31 cellular contexts compared by ENCODE assay signal in the genomic region with DNA sequence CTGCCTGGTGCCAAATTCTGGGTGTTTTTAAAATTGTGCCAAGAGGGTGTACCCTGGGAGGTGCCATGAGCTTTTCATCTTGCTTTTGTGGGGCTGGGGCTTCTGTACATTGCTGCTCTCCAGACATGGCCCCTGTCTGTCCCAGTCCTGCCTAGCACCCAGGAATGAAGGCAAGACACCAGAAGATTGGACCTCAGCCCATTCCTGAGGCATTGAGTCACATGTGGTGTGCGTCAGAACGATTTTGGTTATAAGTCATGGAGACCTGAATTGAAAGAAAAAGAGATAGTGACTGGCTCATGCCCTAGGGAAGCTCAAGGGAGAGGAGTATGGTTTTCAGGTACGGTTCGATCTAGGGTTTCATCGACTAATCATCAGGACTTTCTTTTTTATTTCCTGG.
"Had no signal": no experiment of that assay in that cellular context is flagged by ENCODE, and none has a peak within 500 bp of the region (broad histone marks: within the 10 kb centered on the region; RNA-seq: fewer than 3 reads in every experiment).

No MANE protein-coding gene starts in this region.

- H3K9me3 ChIP-seq: adrenal gland, body of pancreas, gastrocnemius medialis had no signal

- H3K4me3 Mint-ChIP-seq: activated CD4-positive, alpha-beta memory T cell treated with anti-CD3 and anti-CD28 coated beads for 36 hours; activated CD8-positive, alpha-beta memory T cell treated with anti-CD3 and anti-CD28 coated beads, Interleukin-2, amount 10 ng/mL, durations not matched to agents 7 days and 5 days; activated CD8-positive, alpha-beta T cell treated with anti-CD3 and anti-CD28 coated beads, Interleukin-2, amount 10 ng/mL, durations not matched to agents 7 days and 5 days; activated naive CD4-positive, alpha-beta T cell treated with anti-CD3 and anti-CD28 coated beads for 36 hours; activated naive CD4-positive, alpha-beta T cell treated with anti-CD3 and anti-CD28 coated beads, Interleukin-2, amount 50 U/mL, for 24 hours; activated naive CD8-positive, alpha-beta T cell treated with anti-CD3 and anti-CD28 coated beads for 36 hours; activated naive CD8-positive, alpha-beta T cell treated with anti-CD3 and anti-CD28 coated beads, Interleukin-2, amount 50 U/mL, for 24 hours; activated T-helper 1 cell treated with anti-CD3 and anti-CD28 coated beads, Interleukin-12 subunit alpha, Interleukin-12 subunit beta, Interleukin-2, Interleukin-4 antibody, amounts not matched to agents 30 ng/mL and 10 ng/mL and 1 ng/mL, durations not matched to agents 14 hours and 24 hours and 36 hours; effector memory CD8-positive, alpha-beta T cell had no signal

- H3K27ac Mint-ChIP-seq: activated CD4-positive, alpha-beta memory T cell treated with anti-CD3 and anti-CD28 coated beads for 36 hours; activated CD8-positive, alpha-beta memory T cell treated with anti-CD3 and anti-CD28 coated beads, Interleukin-2, amount 10 ng/mL, durations not matched to agents 7 days and 5 days; activated CD8-positive, alpha-beta T cell treated with anti-CD3 and anti-CD28 coated beads, Interleukin-2, amount 10 ng/mL, durations not matched to agents 7 days and 5 days; activated naive CD4-positive, alpha-beta T cell treated with anti-CD3 and anti-CD28 coated beads for 36 hours; activated naive CD4-positive, alpha-beta T cell treated with anti-CD3 and anti-CD28 coated beads, Interleukin-2, amount 50 U/mL, for 24 hours; activated naive CD8-positive, alpha-beta T cell treated with anti-CD3 and anti-CD28 coated beads for 36 hours; activated naive CD8-positive, alpha-beta T cell treated with anti-CD3 and anti-CD28 coated beads, Interleukin-2, amount 50 U/mL, for 24 hours; activated T-helper 1 cell treated with anti-CD3 and anti-CD28 coated beads, Interleukin-12 subunit alpha, Interleukin-12 subunit beta, Interleukin-2, Interleukin-4 antibody, amounts not matched to agents 30 ng/mL and 10 ng/mL and 1 ng/mL, durations not matched to agents 14 hours and 24 hours and 36 hours; activated T-helper 2 cell treated with anti-CD3 and anti-CD28 coated beads, Interferon-gamma antibody, Interleukin-2, Interleukin-4, amounts not matched to agents 10 μg/mL and 5 μg/mL and 100 μg/mL, durations not matched to agents 14 hours and 24 hours and 36 hours; effector memory CD8-positive, alpha-beta T cell had no signal

- H3K27ac ChIP-seq: adrenal gland, body of pancreas, esophagus muscularis mucosa, foreskin keratinocyte, gastrocnemius medialis, heart left ventricle had no signal

- DNase-seq: activated CD4-positive, alpha-beta memory T cell treated with anti-CD3 and anti-CD28 coated beads for 36 hours; activated CD4-positive, alpha-beta T cell treated with anti-CD3 and anti-CD28 coated beads for 48 hours; activated CD4-positive, CD25-positive, alpha-beta regulatory T cell; activated CD8-positive, alpha-beta memory T cell treated with anti-CD3 and anti-CD28 coated beads, Interleukin-2, amount 10 ng/mL, durations not matched to agents 7 days and 5 days; activated CD8-positive, alpha-beta memory T cell treated with anti-CD3 and anti-CD28 coated beads, Interleukin-2, amount 50 U/mL, for 4 hours; activated CD8-positive, alpha-beta T cell treated with anti-CD3 and anti-CD28 coated beads, Interleukin-2, amount 10 ng/mL, durations not matched to agents 7 days and 5 days; activated effector memory CD4-positive, alpha-beta T cell treated with anti-CD3 and anti-CD28 coated beads, Interleukin-2, amount 50 U/mL, for 16 hours; activated naive CD4-positive, alpha-beta T cell treated with anti-CD3 and anti-CD28 coated beads for 36 hours; activated naive CD8-positive, alpha-beta T cell treated with anti-CD3 and anti-CD28 coated beads for 36 hours; activated naive CD8-positive, alpha-beta T cell treated with anti-CD3 and anti-CD28 coated beads, Interleukin-2, amount 50 U/mL, for 24 hours; activated T-cell treated with anti-CD3 and anti-CD28 coated beads, Interleukin-2, amount 50 U/mL, for 1 hour; activated T-cell treated with anti-CD3 and anti-CD28 coated beads, Interleukin-2, amount 50 U/mL, for 48 hours; adrenal gland; amygdala; aorta; body of pancreas; caudate nucleus; cortex of kidney; dermis blood vessel endothelial cell; effector CD4-positive, alpha-beta T cell; effector memory CD8-positive, alpha-beta T cell; erythroblast; gastrocnemius medialis; glutamatergic neuron; heart left ventricle; hypothalamus had no signal

- H3K27me3 ChIP-seq: adrenal gland, body of pancreas, esophagus muscularis mucosa, foreskin keratinocyte, gastrocnemius medialis, heart left ventricle had no signal

- H3K27me3 Mint-ChIP-seq: activated CD4-positive, alpha-beta memory T cell treated with anti-CD3 and anti-CD28 coated beads for 36 hours; activated CD8-positive, alpha-beta memory T cell treated with anti-CD3 and anti-CD28 coated beads, Interleukin-2, amount 10 ng/mL, durations not matched to agents 7 days and 5 days had no signal

- H3K4me3 ChIP-seq: adrenal gland, body of pancreas, esophagus muscularis mucosa, gastrocnemius medialis, heart left ventricle had no signal

- H3K9me3 Mint-ChIP-seq: activated T-helper 1 cell treated with anti-CD3 and anti-CD28 coated beads, Interleukin-12 subunit alpha, Interleukin-12 subunit beta, Interleukin-2, Interleukin-4 antibody, amounts not matched to agents 30 ng/mL and 10 ng/mL and 1 ng/mL, durations not matched to agents 14 hours and 24 hours and 36 hours had no signal

- ATAC-seq: activated CD8-positive, alpha-beta memory T cell treated with anti-CD3 and anti-CD28 coated beads, Interleukin-2, amount 10 ng/mL, durations not matched to agents 7 days and 5 days; activated CD8-positive, alpha-beta T cell treated with anti-CD3 and anti-CD28 coated beads, Interleukin-2, amount 10 ng/mL, durations not matched to agents 7 days and 5 days; activated naive CD8-positive, alpha-beta T cell treated with anti-CD3 and anti-CD28 coated beads, Interleukin-2, amount 50 U/mL, for 24 hours; body of pancreas; effector memory CD8-positive, alpha-beta T cell; foreskin keratinocyte; gastrocnemius medialis; heart left ventricle had no signal

- H3K4me1 Mint-ChIP-seq: activated CD8-positive, alpha-beta memory T cell treated with anti-CD3 and anti-CD28 coated beads, Interleukin-2, amount 10 ng/mL, durations not matched to agents 7 days and 5 days; activated naive CD8-positive, alpha-beta T cell treated with anti-CD3 and anti-CD28 coated beads for 36 hours had no signal

- H3K36me3 ChIP-seq: adrenal gland, esophagus muscularis mucosa, gastrocnemius medialis, heart left ventricle had no signal

- H3K36me3 Mint-ChIP-seq: activated CD4-positive, alpha-beta memory T cell treated with anti-CD3 and anti-CD28 coated beads for 36 hours; activated CD8-positive, alpha-beta memory T cell treated with anti-CD3 and anti-CD28 coated beads, Interleukin-2, amount 10 ng/mL, durations not matched to agents 7 days and 5 days; activated naive CD4-positive, alpha-beta T cell treated with anti-CD3 and anti-CD28 coated beads, Interleukin-2, amount 50 U/mL, for 24 hours; activated naive CD8-positive, alpha-beta T cell treated with anti-CD3 and anti-CD28 coated beads for 36 hours had no signal

- H3K4me1 ChIP-seq: adrenal gland, body of pancreas, foreskin keratinocyte had no signal
